12 cellular contexts compared by ENCODE assay signal in genomic region chr18:44723973-44724778, GRCh38. TPM values are rescaled to one million over a fixed set of nuclear protein-coding genes. Genes with fewer than 3 reads are reported as not detected.
DNase-seq lines count a peak whose midpoint lies in the region; ATAC-seq, FAIRE-seq and TF ChIP-seq lines count a peak whose summit lies in the region.
"Had no signal": no experiment of that assay in that cellular context is flagged by ENCODE, and none has a peak within 500 bp of the region (broad histone marks: within the 10 kb centered on the region; RNA-seq: fewer than 3 reads in every experiment).

No MANE protein-coding gene starts in this region.

- POLR2A ChIA-PET in CD4-positive, alpha-beta memory T cell (lab: Charles Lee; ENCODE audit: partially characterized antibody), result interaction anchor here (1.0 to 1.4 kb wide), 2 partner anchors 22 to 35 kb away, joined by 3 to 4 read pairs; no protein-coding TSS in a partner anchor
- POLR2A ChIA-PET in K562 (lab: Yijun Ruan, JAX), result no interaction called here

- H3K36me3 Mint-ChIP-seq in CD4-positive, alpha-beta memory T cell, result no peaks in the 10 kb centered on the region

- WGBS in K562 (ENCODE audit: insufficient coverage, low coverage, missing lambda C conversion rate), result 26% methylated on average over 3 of the region's 3 CpGs

- intact Hi-C loops in CD4-positive, alpha-beta memory T cell (cut with micrococcal nuclease), result no loop called here
- intact Hi-C loops in K562 (cut with micrococcal nuclease), result no loop called here

- peak overlapping the region in 5 of 8 donors; percentile 17 to 71 (median 68) for H3K4me3 Mint-ChIP-seq in CD4-positive, alpha-beta memory T cell

- H3K4me2 ChIP-seq in K562 (ENCODE audit: insufficient read depth, low read length), result no peak overlapping the region
- H3K4me2 ChIP-seq in parathyroid adenoma (ENCODE audit: low read length), result no peak overlapping the region
- H3K4me2 ChIP-seq in Karpas-422 (ENCODE audit: low read depth, low read length, poor library complexity, severe bottlenecking), result no peak overlapping the region

- no peaks in the 10 kb centered on the region for H3K9me3 Mint-ChIP-seq in CD4-positive, alpha-beta memory T cell

- no peaks in the 10 kb centered on the region for H4K20me1 ChIP-seq in K562 (replicated peaks; ENCODE audit: control insufficient read depth, insufficient read depth, low read length)
- no peaks in the 10 kb centered on the region for H4K20me1 ChIP-seq in Karpas-422 (ENCODE audit: insufficient read depth, low read depth, low read length)

- H3K79me2 ChIP-seq in K562 (ENCODE audit: control insufficient read depth, insufficient read depth, low read length) (no peaks in the 10 kb centered on the region), parathyroid adenoma (peaks cover 22% of the 10 kb centered on the region), Karpas-422 (ENCODE audit: low read length) (no peaks in the 10 kb centered on the region)

- DNase-seq in CD4-positive, alpha-beta memory T cell, result peak in 1 of 5 donors; percentile 42
- DNase-seq in MV-4-11 (lab: John Stamatoyannopoulos, UW), result peak; percentile 47
- peak; percentile 14 to 30 (median 20) for DNase-seq in K562 (ENCODE audit: extremely low read depth in 1 of 4, low spot score in 3 of 4)
- no peak for DNase-seq in cerebellum (ENCODE audit: low spot score)
- no peak for DNase-seq in Karpas-422
- DNase-seq: body of pancreas, DMS153, HCEC 1CT, NCI-H2171 had no signal

- in situ Hi-C loops in K562 (cut with MboI), result no loop called here

- no peak for TF ChIP-seq POLR2A in K562 (conservative IDR thresholded peaks at IDR 0.05)

- no peaks in the 10 kb centered on the region for H3K27me3 Mint-ChIP-seq in CD4-positive, alpha-beta memory T cell

- TF ChIP-seq CTCF in K562 (IDR thresholded peaks at IDR 0.05 in 2 of 3, conservative IDR thresholded peaks at IDR 0.05 in 1 of 3; ENCODE audit: insufficient read depth in 2 of 3, low read depth in 1 of 3, low read length in 3 of 3) (no peak), parathyroid adenoma (IDR thresholded peaks at IDR 0.05) (no peak)

- no peak overlapping the region for H3K9ac ChIP-seq in K562 (ENCODE audit: insufficient read depth in 1 of 2, low read depth in 2 of 2, low read length in 2 of 2)
- H3K9ac ChIP-seq in parathyroid adenoma, result no peak overlapping the region
- H3K9ac ChIP-seq in Karpas-422 (ENCODE audit: low read length), result no peak overlapping the region

- CTCF ChIA-PET in CD4-positive, alpha-beta memory T cell (lab: Charles Lee; ENCODE audit: partially characterized antibody), result interaction anchor here (0.9 to 1.5 kb wide), 2 partner anchors 9 to 20 kb away, joined by 3 to 5 read pairs; no protein-coding TSS in a partner anchor
- CTCF ChIA-PET in K562 (lab: Yijun Ruan, JAX; ENCODE audit: low intra/inter-chr PET ratio), result no interaction called here

- no peaks in the 10 kb centered on the region for H3K36me3 ChIP-seq in CD4-positive, alpha-beta memory T cell (ENCODE audit: insufficient read depth, low read length)
- H3K36me3 ChIP-seq in K562 (ENCODE audit: control insufficient read depth, insufficient read depth, low read length) (no peaks in the 10 kb centered on the region), parathyroid adenoma (ENCODE audit: control insufficient read depth, insufficient read depth, low read length) (no peaks in the 10 kb centered on the region), Karpas-422 (ENCODE audit: insufficient read depth, low read length) (no peaks in the 10 kb centered on the region)

- no peaks in the 10 kb centered on the region for H3K9me3 ChIP-seq in CD4-positive, alpha-beta memory T cell (ENCODE audit: control insufficient read depth in 1 of 2, low read length in 2 of 2)
- H3K9me3 ChIP-seq in K562 (replicated peaks; ENCODE audit: control insufficient read depth, insufficient read depth, low read depth, low read length) (no peaks in the 10 kb centered on the region), parathyroid adenoma (ENCODE audit: control insufficient read depth, low read length) (no peaks in the 10 kb centered on the region), Karpas-422 (ENCODE audit: low read length) (no peaks in the 10 kb centered on the region)
- H3K9me3 ChIP-seq: body of pancreas had no signal

- H3K4me3 ChIP-seq in CD4-positive, alpha-beta memory T cell (ENCODE audit: low read length in 2 of 2), result no peak overlapping the region
- H3K4me3 ChIP-seq in K562 (no peak overlapping the region), parathyroid adenoma (ENCODE audit: low read depth, low read length) (no peak overlapping the region), Karpas-422 (ENCODE audit: low read length) (no peak overlapping the region)
- H3K4me3 ChIP-seq: body of pancreas had no signal

- no peaks in the 10 kb centered on the region for H3K9me1 ChIP-seq in K562 (ENCODE audit: control insufficient read depth, insufficient read depth, low read length)

- TF ChIP-seq EP300 in K562 (IDR thresholded peaks at IDR 0.05; ENCODE audit: low read length), result peak; percentile 41

- ATAC-seq in K562 (peak; percentile 49; the same call in 2 of the 3 replicates), HG03342 (IDR thresholded peaks at IDR 0.05; ENCODE audit: unreplicated experiment) (no peak), GM19455 (IDR thresholded peaks at IDR 0.05; ENCODE audit: unreplicated experiment) (no peak)
- ATAC-seq: body of pancreas had no signal

- no peak for TF ChIP-seq RAD21 in K562 (CRISPR knock-in tag; conservative IDR thresholded peaks at IDR 0.05 in 1 of 2, IDR thresholded peaks at IDR 0.05 in 1 of 2)

- no peak overlapping the region for H2AFZ ChIP-seq in K562 (ENCODE audit: low read depth, low read length)
- H2AFZ ChIP-seq in parathyroid adenoma, result no peak overlapping the region
- no peak overlapping the region for H2AFZ ChIP-seq in Karpas-422 (ENCODE audit: low read length)

- H3K9me2 ChIP-seq in Karpas-422 (replicated peaks; ENCODE audit: insufficient read depth, low read length), result no peaks in the 10 kb centered on the region

- FAIRE-seq in K562 (lab: Jason Lieb, UNC), result no peak

- H3K27me3 ChIP-seq in CD4-positive, alpha-beta memory T cell (ENCODE audit: insufficient read depth, low read length), result no peaks in the 10 kb centered on the region
- H3K27me3 ChIP-seq in K562 (ENCODE audit: control insufficient read depth in 2 of 2, insufficient read depth in 2 of 2, low read length in 2 of 2), result no peaks in the 10 kb centered on the region
- H3K27me3 ChIP-seq in parathyroid adenoma (ENCODE audit: control insufficient read depth, insufficient read depth, low read length), result no peaks in the 10 kb centered on the region
- no peaks in the 10 kb centered on the region for H3K27me3 ChIP-seq in Karpas-422 (ENCODE audit: low read length)
- H3K27me3 ChIP-seq: body of pancreas had no signal

- peaks cover 43 to 66% (median 50%) of the 10 kb centered on the region in 4 donors for H3K4me1 Mint-ChIP-seq in CD4-positive, alpha-beta memory T cell

- no TSS peak for BruUV-seq in K562 (replicated peaks; lab: Mats Ljungman, UMichigan)

- peaks cover 53% of the 10 kb centered on the region for H3K4me1 ChIP-seq in CD4-positive, alpha-beta memory T cell (ENCODE audit: insufficient read depth, low read length)
- H3K4me1 ChIP-seq in K562 (replicated peaks in 1 of 2; ENCODE audit: control insufficient read depth in 2 of 2, insufficient read depth in 2 of 2, low read length in 2 of 2), result peaks cover 0 to 26% of the 10 kb centered on the region in 2 experiments; a peak in 4 of 5 replicates
- H3K4me1 ChIP-seq in parathyroid adenoma, result peaks cover 44% of the 10 kb centered on the region
- peaks cover 32% of the 10 kb centered on the region for H3K4me1 ChIP-seq in Karpas-422 (ENCODE audit: low read length)

- no peak overlapping the region for H3K27ac ChIP-seq in CD4-positive, alpha-beta memory T cell (ENCODE audit: low read depth, low read length)
- H3K27ac ChIP-seq in K562 (ENCODE audit: extremely low read depth, low read depth, low read length) (no peak overlapping the region), parathyroid adenoma (peak overlapping the region; percentile 40), Karpas-422 (ENCODE audit: low read length) (no peak overlapping the region)

- H3K27ac Mint-ChIP-seq in CD4-positive, alpha-beta memory T cell, result peak overlapping the region; percentile 49 to 91 (median 84)

RNA-seq across cellular contexts. Expression of gene SETBP1, which starts 43.5 kb away (rescaled TPM):
- under 1 TPM; 0.03 to 0.09 TPM for total RNA-seq in CD4-positive, alpha-beta memory T cell
- under 1 TPM in 1 of 2 donors, not detected in 1; 0.21 TPM for polyA plus RNA-seq in CD4-positive, alpha-beta memory T cell
- total RNA-seq in K562 (2011; cell fraction: chromatin; rRNA removed; ENCODE audit: low replicate concordance), result 0.95 and 1.1 TPM in 2 replicates
- total RNA-seq in K562 (2011; cell fraction: nucleolus; rRNA removed), result 0.13 and 0.33 TPM in 2 replicates
- 0.37 and 0.84 TPM in 2 replicates for total RNA-seq in K562 (2011; cell fraction: nucleoplasm; rRNA removed)
- total RNA-seq in K562 (2014; rRNA removed) (under 0.01 and 0.04 TPM in 2 replicates), K562 (2014; rRNA removed; fragmentation: Illumina TruSeq; extraction: Trizol) (under 0.01 and 0.04 TPM in 2 replicates), K562 (2015; rRNA removed; fragmentation: Illumina TruSeq; extraction: Trizol) (0.04 TPM in 2 replicates), K562 (2021) (0.13 and 0.18 TPM in 2 replicates), cerebellum (46.3 TPM)
- polyA plus RNA-seq in K562 (2011; rRNA removed) (0.04 and 0.13 TPM in 2 replicates), K562 (2014; fragmentation: Illumina TruSeq; extraction: Trizol) (0.04 and 0.10 TPM in 2 replicates), K562 (2014; fragmentation: Nextera tagmentation; extraction: Ambion mirVana) (under 1 TPM; 0.03 TPM), K562 (2014; rRNA removed) (0.04 and 0.11 TPM in 2 replicates)
- polyA plus RNA-seq in K562 (2011; cell fraction: cytosol; rRNA removed), result 0.01 and 0.04 TPM in 2 replicates
- 0.15 and 0.17 TPM in 2 replicates for polyA plus RNA-seq in K562 (2011; cell fraction: nucleus; rRNA removed)
- polyA plus RNA-seq in K562 (2012), result 0.17 and 0.20 TPM in 2 replicates
- polyA minus RNA-seq in K562 (2011; rRNA and poly(A)+ RNA removed), result 0.06 and 0.39 TPM in 2 replicates
- polyA minus RNA-seq in K562 (2011; cell fraction: cytosol; rRNA and poly(A)+ RNA removed), result not detected in 2 replicates
- 0.22 and 0.40 TPM in 2 replicates for polyA minus RNA-seq in K562 (2011; cell fraction: nucleus; rRNA and poly(A)+ RNA removed)
- 3.4 and 5.4 TPM in 2 replicates for total RNA-seq in Karpas-422 (2014; rRNA removed; shearing (Covaris generic); ENCODE audit: low replicate concordance)

Comparison
In these comparisons a context has a peak if more than half of its experiments do, and no peak if none do; other contexts are left out.
1. DNase-seq: peak in MV-4-11 (single experiment) and K562 (4 of 4); none in cerebellum (single experiment) and Karpas-422 (single experiment).